Comparison of ENCODE assay signal across 8 cellular contexts in the genomic region with DNA sequence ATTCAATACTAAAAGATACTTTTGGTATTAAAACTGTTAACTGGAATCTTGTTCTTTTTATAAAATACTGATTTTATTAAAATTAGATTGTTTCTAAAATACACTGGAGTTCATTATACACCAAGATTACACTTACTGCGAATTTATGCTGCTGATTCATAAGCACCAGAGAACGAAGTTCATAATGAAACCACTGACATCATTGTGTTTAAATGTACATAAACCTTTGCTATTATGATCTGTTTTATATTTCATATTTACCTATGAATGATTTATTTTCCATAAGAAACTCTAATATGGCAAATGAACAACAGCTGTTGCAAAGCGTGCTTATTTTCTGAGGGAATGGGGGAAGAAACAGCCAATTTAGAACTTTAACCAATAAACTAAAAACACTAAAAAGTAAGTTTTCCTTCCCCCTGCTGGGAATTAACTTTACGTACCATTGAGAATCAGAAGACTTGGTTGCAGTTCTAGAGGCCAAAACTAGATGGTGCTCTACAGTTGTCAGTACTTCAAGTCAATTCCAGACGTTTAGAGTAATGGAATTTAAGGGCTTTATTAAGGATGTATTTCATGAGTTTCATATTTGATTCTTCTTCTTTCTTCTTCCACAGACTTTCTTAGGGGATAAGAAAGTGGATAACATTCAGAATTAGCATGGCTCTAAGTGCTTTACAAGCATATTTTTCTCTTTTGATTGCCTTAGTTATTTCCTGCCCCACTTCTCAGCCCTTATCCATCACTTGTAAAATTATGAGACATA. TPM values are rescaled to one million over a fixed set of nuclear protein-coding genes. Genes with fewer than 3 reads are reported as not detected.
DNase-seq lines count a peak whose midpoint lies in the region; ATAC-seq, FAIRE-seq and TF ChIP-seq lines count a peak whose summit lies in the region.

No MANE protein-coding gene starts in this region.

- H3K4me3 Mint-ChIP-seq in astrocyte (ENCODE audit: unreplicated experiment) = no peak overlapping the region

- peak overlapping the region; percentile 12 for H3K4me2 ChIP-seq in astrocyte (ENCODE audit: low read length)

- H3K27ac ChIP-seq in astrocyte (ENCODE audit: low read depth, low read length) (no peak overlapping the region), suprapubic skin (no peak overlapping the region)

- no peaks in the 10 kb centered on the region for H3K79me2 ChIP-seq in astrocyte (ENCODE audit: insufficient read depth, low read length)

- ATAC-seq in GM18868 (IDR thresholded peaks at IDR 0.05; ENCODE audit: unreplicated experiment) (peak; percentile 92), HG03060 (IDR thresholded peaks at IDR 0.05; ENCODE audit: low read depth, unreplicated experiment) (peak; percentile 59), omental fat pad (ENCODE audit: low FRiP score) (no peak)

- H3K4me1 ChIP-seq in astrocyte (ENCODE audit: insufficient read depth, low read length) (no peaks in the 10 kb centered on the region), suprapubic skin (no peaks in the 10 kb centered on the region)

- H3K4me3 ChIP-seq in astrocyte (ENCODE audit: insufficient read depth, low read depth, low read length) (peak overlapping the region; percentile 15), suprapubic skin (no peak overlapping the region)

- no peaks in the 10 kb centered on the region for H3K9me3 ChIP-seq in astrocyte (ENCODE audit: insufficient read depth, low read depth, low read length)
- no peaks in the 10 kb centered on the region for H3K9me3 ChIP-seq in suprapubic skin

- TF ChIP-seq POLR2A in suprapubic skin (IDR thresholded peaks at IDR 0.05) = no peak

- no peak overlapping the region for H3K9ac ChIP-seq in astrocyte (ENCODE audit: low read length)

- DNase-seq in DMS 273 (lab: John Stamatoyannopoulos, UW; ENCODE audit: unreplicated experiment) = peak; percentile 81
- DNase-seq in NCI-H2227 treated with DMSO at 0.1 percent for 48 hours (lab: John Stamatoyannopoulos, UW) = peak; percentile 13
- DNase-seq in astrocyte (ENCODE audit: low read depth) = peak; percentile 47
- DNase-seq in suprapubic skin (ENCODE audit: low spot score in 2 of 2) = no peak
- DNase-seq in omental fat pad (ENCODE audit: low spot score) = no peak

- no peaks in the 10 kb centered on the region for H4K20me1 ChIP-seq in astrocyte (ENCODE audit: insufficient read depth, low read length)

- H3K27me3 ChIP-seq in astrocyte (ENCODE audit: insufficient read depth, low read length) = no peaks in the 10 kb centered on the region
- H3K27me3 ChIP-seq in suprapubic skin = no peaks in the 10 kb centered on the region

- no peak for TF ChIP-seq EP300 in suprapubic skin (IDR thresholded peaks at IDR 0.05)

- H2AFZ ChIP-seq in astrocyte (ENCODE audit: low read depth, low read length) = no peak overlapping the region

- no peaks in the 10 kb centered on the region for H3K4me1 Mint-ChIP-seq in astrocyte (ENCODE audit: low read depth, unreplicated experiment)

- H3K27me3 Mint-ChIP-seq in astrocyte (ENCODE audit: low read depth, unreplicated experiment) = no peaks in the 10 kb centered on the region

- H3K36me3 ChIP-seq in astrocyte (ENCODE audit: insufficient read depth, low read length) (no peaks in the 10 kb centered on the region), suprapubic skin (no peaks in the 10 kb centered on the region)

- 9% methylated on average over 5 of the region's 5 CpGs for WGBS in suprapubic skin

- H3K36me3 Mint-ChIP-seq in astrocyte (ENCODE audit: low read depth, unreplicated experiment) = no peaks in the 10 kb centered on the region

- peak; percentile 82 for TF ChIP-seq CTCF in astrocyte (IDR thresholded peaks at IDR 0.05; ENCODE audit: insufficient read depth, low read depth, low read length)
- TF ChIP-seq CTCF in suprapubic skin (IDR thresholded peaks at IDR 0.05) = peak; percentile 23 to 69
- no peak for TF ChIP-seq CTCF in omental fat pad (IDR thresholded peaks at IDR 0.05)

- no peak overlapping the region for H3K27ac Mint-ChIP-seq in astrocyte (ENCODE audit: unreplicated experiment)

- H3K9me3 Mint-ChIP-seq in astrocyte (ENCODE audit: unreplicated experiment) = no peaks in the 10 kb centered on the region

- FAIRE-seq in astrocyte (lab: Jason Lieb, UNC) (peak; percentile 81), islet of Langerhans (lab: Jason Lieb, UNC) (peak; percentile 96)

RNA-seq across cellular contexts. Expression of gene COL19A1, which starts 30.8 kb away (rescaled TPM):
- 0.10 and 0.18 TPM in 2 replicates for total RNA-seq in astrocyte
- total RNA-seq in suprapubic skin = under 1 TPM in 1 of 4 donors, not detected in 3; 0.10 TPM
- under 1 TPM in 1 of 4 donors, not detected in 3; 0.09 TPM for total RNA-seq in omental fat pad

RNA-seq across cellular contexts. Expression of gene LMBRD1, which starts 38.8 kb away (rescaled TPM):
- total RNA-seq in astrocyte = 22.0 and 22.8 TPM in 2 replicates
- total RNA-seq in suprapubic skin = 10 to 100 TPM; 43.5 to 58.6 (median 47.5) TPM
- total RNA-seq in omental fat pad = 10 to 100 TPM; 41.6 to 66.0 (median 57.1) TPM

Comparison
In these comparisons a context has a peak if more than half of its experiments do, and no peak if none do; other contexts are left out.
1. DNase-seq: peak in DMS 273 (single experiment), NCI-H2227 treated with DMSO at 0.1 percent for 48 hours (single experiment) and astrocyte (single experiment); none in suprapubic skin (0 of 2) and omental fat pad (single experiment).
2. CTCF ChIP-seq: peak in astrocyte (single experiment) and suprapubic skin (2 of 2); none in omental fat pad (0 of 3).